In genomic region chr7:83020171-83020570, GRCh38 we compare ENCODE assay signal across 3 cellular contexts.
"Had no signal": no experiment of that assay in that cellular context is flagged by ENCODE, and none has a peak within 500 bp of the region (broad histone marks: within the 10 kb centered on the region; RNA-seq: fewer than 3 reads in every experiment).

No MANE protein-coding gene starts in this region.

- H3K4me3 ChIP-seq: GM12878 had no signal

- DNase-seq: GDM1, GF-D8 had no signal
